In genomic region chr12:108955225-108955835, GRCh38 we compare ENCODE assay signal across 11 cellular contexts.
DNase-seq lines count a peak whose midpoint lies in the region; ATAC-seq and TF ChIP-seq lines count a peak whose summit lies in the region.
"Had no signal": no experiment of that assay in that cellular context is flagged by ENCODE, and none has a peak within 500 bp of the region (broad histone marks: within the 10 kb centered on the region; RNA-seq: fewer than 3 reads in every experiment).

No MANE protein-coding gene starts in this region.

- WGBS in stomach, 5 donors, result 40 to 57% (median 51%) methylated on average over 6 of the region's 6 CpGs

- no peaks in the 10 kb centered on the region for H3K9me3 Mint-ChIP-seq in activated CD4-positive, alpha-beta T cell treated with anti-CD3 and anti-CD28 coated beads for 36 hours (ENCODE audit: low read depth)
- H3K9me3 Mint-ChIP-seq in stimulated activated naive B cell treated with anti-CD40 and anti-IgM and Interleukin-4, amounts not matched to agents 10 μg/mL and 1 μg/mL and 100 μg/mL, for 72 hours, result no peaks in the 10 kb centered on the region
- H3K9me3 Mint-ChIP-seq: stimulated activated effector memory CD8-positive, alpha-beta T cell treated with anti-CD3 and anti-CD28 coated beads, Interleukin-12 subunit alpha, Interleukin-12 subunit beta, amount 100 ng/mL, for 72 hours had no signal

- DNase-seq in COLO668 (lab: John Stamatoyannopoulos, UW; ENCODE audit: unreplicated experiment) (peak; percentile 87), NCI-H187 (lab: John Stamatoyannopoulos, UW) (peak; percentile 93 to 98), SK-N-DZ (ENCODE audit: low spot score) (peak; percentile 49), left cardiac atrium (peak; percentile 44), stomach (no peak)
- no peak for DNase-seq in activated CD4-positive, alpha-beta T cell treated with anti-CD3 and anti-CD28 coated beads for 36 hours
- no peak for DNase-seq in stimulated activated naive B cell treated with anti-CD40 and anti-IgM and Interleukin-4, amounts not matched to agents 10 μg/mL and 1 μg/mL and 100 μg/mL, for 72 hours
- DNase-seq: kidney had no signal

- ATAC-seq in left cardiac atrium, result peak; percentile 53 to 61
- no peak for ATAC-seq in HG03280 (IDR thresholded peaks at IDR 0.05; ENCODE audit: unreplicated experiment)
- ATAC-seq in activated CD4-positive, alpha-beta T cell treated with anti-CD3 and anti-CD28 coated beads for 36 hours, result no peak
- no peak for ATAC-seq in stimulated activated naive B cell treated with anti-CD40 and anti-IgM and Interleukin-4, amounts not matched to agents 10 μg/mL and 1 μg/mL and 100 μg/mL, for 72 hours (replicated peaks)
- ATAC-seq: stimulated activated effector memory CD8-positive, alpha-beta T cell treated with anti-CD3 and anti-CD28 coated beads, Interleukin-12 subunit alpha, Interleukin-12 subunit beta, amount 100 ng/mL, for 72 hours had no signal

- H3K4me3 ChIP-seq in stomach, result no peak overlapping the region

- no peaks in the 10 kb centered on the region for H3K36me3 Mint-ChIP-seq in activated CD4-positive, alpha-beta T cell treated with anti-CD3 and anti-CD28 coated beads for 36 hours (ENCODE audit: low read depth)
- no peaks in the 10 kb centered on the region for H3K36me3 Mint-ChIP-seq in stimulated activated naive B cell treated with anti-CD40 and anti-IgM and Interleukin-4, amounts not matched to agents 10 μg/mL and 1 μg/mL and 100 μg/mL, for 72 hours
- H3K36me3 Mint-ChIP-seq: stimulated activated effector memory CD8-positive, alpha-beta T cell treated with anti-CD3 and anti-CD28 coated beads, Interleukin-12 subunit alpha, Interleukin-12 subunit beta, amount 100 ng/mL, for 72 hours had no signal

- peaks cover 3% of the 10 kb centered on the region for H3K27me3 Mint-ChIP-seq in activated CD4-positive, alpha-beta T cell treated with anti-CD3 and anti-CD28 coated beads for 36 hours
- H3K27me3 Mint-ChIP-seq in stimulated activated naive B cell treated with anti-CD40 and anti-IgM and Interleukin-4, amounts not matched to agents 10 μg/mL and 1 μg/mL and 100 μg/mL, for 72 hours, result peaks cover 18 to 28% of the 10 kb centered on the region in 2 donors

- intact Hi-C loops in left cardiac atrium (cut with DNase I) (loop anchor here in 1 of 2 donors (10.0 kb wide), 2 partner anchors 91 to 151 kb away; no protein-coding TSS in a partner anchor), stomach (cut with DNase I; ENCODE audit: low total_unique reads) (no loop called here)
- intact Hi-C loops in activated CD4-positive, alpha-beta T cell treated with anti-CD3 and anti-CD28 coated beads for 36 hours (cut with DNase I, micrococcal nuclease), result loop anchor here in 1 of 2 experiments (10.0 kb wide), 2 partner anchors 151 to 391 kb away; partner anchors contain the start of genes ISCU and SART3

- TF ChIP-seq EP300 in stomach (IDR thresholded peaks at IDR 0.05), result no peak

- peaks cover 0 to 11% (median 4%) of the 10 kb centered on the region in 3 donors for H3K27me3 ChIP-seq in stomach

- TF ChIP-seq CTCF in stomach (IDR thresholded peaks at IDR 0.05), result no peak

- TF ChIP-seq POLR2A in stomach (IDR thresholded peaks at IDR 0.05), result no peak

- peaks cover 2% of the 10 kb centered on the region for H3K4me1 Mint-ChIP-seq in activated CD4-positive, alpha-beta T cell treated with anti-CD3 and anti-CD28 coated beads for 36 hours
- H3K4me1 Mint-ChIP-seq in stimulated activated naive B cell treated with anti-CD40 and anti-IgM and Interleukin-4, amounts not matched to agents 10 μg/mL and 1 μg/mL and 100 μg/mL, for 72 hours, result peaks cover 0 to 3% of the 10 kb centered on the region in 2 donors
- H3K4me1 Mint-ChIP-seq: stimulated activated effector memory CD8-positive, alpha-beta T cell treated with anti-CD3 and anti-CD28 coated beads, Interleukin-12 subunit alpha, Interleukin-12 subunit beta, amount 100 ng/mL, for 72 hours had no signal

- no peak overlapping the region for H3K27ac Mint-ChIP-seq in activated CD4-positive, alpha-beta T cell treated with anti-CD3 and anti-CD28 coated beads for 36 hours
- no peak overlapping the region for H3K27ac Mint-ChIP-seq in stimulated activated naive B cell treated with anti-CD40 and anti-IgM and Interleukin-4, amounts not matched to agents 10 μg/mL and 1 μg/mL and 100 μg/mL, for 72 hours
- H3K27ac Mint-ChIP-seq: stimulated activated effector memory CD8-positive, alpha-beta T cell treated with anti-CD3 and anti-CD28 coated beads, Interleukin-12 subunit alpha, Interleukin-12 subunit beta, amount 100 ng/mL, for 72 hours had no signal

- CTCF ChIA-PET in activated CD4-positive, alpha-beta T cell treated with anti-CD3 and anti-CD28 coated beads for 36 hours (lab: Charles Lee), result interaction anchor here (1.2 kb wide), 1 partner anchor 71 kb away, joined by 3 read pairs; no protein-coding TSS in a partner anchor

- H3K27ac ChIP-seq in stomach, result no peak overlapping the region
- H3K27ac ChIP-seq: C4-2B had no signal

- H3K4me3 Mint-ChIP-seq in activated CD4-positive, alpha-beta T cell treated with anti-CD3 and anti-CD28 coated beads for 36 hours, result no peak overlapping the region
- no peak overlapping the region for H3K4me3 Mint-ChIP-seq in stimulated activated naive B cell treated with anti-CD40 and anti-IgM and Interleukin-4, amounts not matched to agents 10 μg/mL and 1 μg/mL and 100 μg/mL, for 72 hours
- H3K4me3 Mint-ChIP-seq: stimulated activated effector memory CD8-positive, alpha-beta T cell treated with anti-CD3 and anti-CD28 coated beads, Interleukin-12 subunit alpha, Interleukin-12 subunit beta, amount 100 ng/mL, for 72 hours had no signal

- H3K9me3 ChIP-seq in stomach, result no peaks in the 10 kb centered on the region

- POLR2A ChIA-PET in activated CD4-positive, alpha-beta T cell treated with anti-CD3 and anti-CD28 coated beads for 36 hours (lab: Charles Lee), result no interaction called here

- H3K4me1 ChIP-seq in stomach, result peaks cover 7 to 11% (median 8%) of the 10 kb centered on the region in 4 donors

- H3K36me3 ChIP-seq in stomach, result no peaks in the 10 kb centered on the region

Comparison
In these comparisons a context has a peak if more than half of its experiments do, and no peak if none do; other contexts are left out.
1. DNase-seq: peak in COLO668 (single experiment), NCI-H187 (2 of 2), SK-N-DZ (single experiment) and left cardiac atrium (single experiment); none in stomach (single experiment), activated CD4-positive, alpha-beta T cell treated with anti-CD3 and anti-CD28 coated beads for 36 hours (single experiment) and stimulated activated naive B cell treated with anti-CD40 and anti-IgM and Interleukin-4, amounts not matched to agents 10 μg/mL and 1 μg/mL and 100 μg/mL, for 72 hours (single experiment).
2. ATAC-seq: peak in left cardiac atrium (2 of 2); none in HG03280 (single experiment), activated CD4-positive, alpha-beta T cell treated with anti-CD3 and anti-CD28 coated beads for 36 hours (single experiment) and stimulated activated naive B cell treated with anti-CD40 and anti-IgM and Interleukin-4, amounts not matched to agents 10 μg/mL and 1 μg/mL and 100 μg/mL, for 72 hours (0 of 2).